In the genomic region with DNA sequence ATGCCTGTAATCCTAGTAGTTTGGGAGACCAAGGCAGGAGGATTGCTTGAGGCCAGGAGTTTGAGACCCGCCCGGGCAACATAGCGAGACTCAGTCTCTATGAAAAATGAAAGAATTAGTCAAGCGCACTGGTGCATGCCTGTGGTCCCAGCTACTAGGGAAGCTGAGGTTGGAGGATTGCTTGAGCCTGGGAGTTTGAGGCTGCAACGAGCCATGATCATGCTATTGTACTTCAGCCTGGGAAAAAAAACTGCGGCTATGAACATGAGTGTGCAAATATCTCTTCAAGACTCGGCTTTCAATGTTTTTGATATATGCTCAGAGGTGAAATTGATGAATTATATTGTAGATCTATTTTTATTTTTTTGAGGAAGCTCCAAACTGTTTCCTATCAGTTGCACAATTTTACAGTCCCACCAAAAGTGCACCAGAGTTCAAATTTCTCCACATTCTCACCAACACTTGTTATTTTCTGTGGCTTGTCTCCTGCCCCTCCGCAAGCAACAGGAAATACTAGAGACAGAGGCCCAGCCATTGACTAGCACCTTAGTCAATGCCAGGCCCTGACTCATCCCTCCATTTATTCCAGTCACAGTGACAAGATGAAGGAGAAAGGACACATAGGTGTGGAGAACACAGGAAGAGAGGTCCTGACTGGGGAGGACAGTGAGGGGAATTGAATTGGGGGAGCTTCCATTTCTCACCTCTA, we compare ENCODE assay signal across 17 cellular contexts. TPM values are rescaled to one million over a fixed set of nuclear protein-coding genes. Genes with fewer than 3 reads are reported as not detected.
DNase-seq lines count a peak whose midpoint lies in the region; ATAC-seq and TF ChIP-seq lines count a peak whose summit lies in the region.
"Had no signal": no experiment of that assay in that cellular context is flagged by ENCODE, and none has a peak within 500 bp of the region (broad histone marks: within the 10 kb centered on the region; RNA-seq: fewer than 3 reads in every experiment).

No MANE protein-coding gene starts in this region.

- no peak for TF ChIP-seq EP300 in ovary (IDR thresholded peaks at IDR 0.05)

- no peak overlapping the region for H2AFZ ChIP-seq in ACC112 (ENCODE audit: low read length, unreplicated experiment)

- H3K27ac ChIP-seq in ACC112 (ENCODE audit: low read depth, low read length): peak overlapping the region; percentile 98
- peak overlapping the region; percentile 82 for H3K27ac ChIP-seq in RWPE1
- no peak overlapping the region for H3K27ac ChIP-seq in ovary
- H3K27ac ChIP-seq: uterus had no signal

- peaks cover 5% of the 10 kb centered on the region for H3K79me2 ChIP-seq in ACC112 (ENCODE audit: control insufficient read depth, insufficient read depth, low read length, unreplicated experiment)

- peak; percentile 24 for DNase-seq in GM04504 (ENCODE audit: low read depth)
- peak; percentile 17 for DNase-seq in RWPE1 (ENCODE audit: low spot score)
- peak; percentile 81 for DNase-seq in iris pigment epithelial cell (ENCODE audit: low read depth)
- DNase-seq in cardiac septum (ENCODE audit: low spot score): no peak
- DNase-seq in ovary: no peak
- DNase-seq in OCI-M2 (lab: John Stamatoyannopoulos, UW; ENCODE audit: unreplicated experiment): no peak
- DNase-seq: activated T-cell treated with anti-CD3 and anti-CD28 coated beads, Interleukin-2, amount 50 U/mL, for 4 hours; AML-193; amniotic stem cell; NCI-H2107; retina; stimulated activated CD4-positive, alpha-beta T cell treated with anti-CD3 and anti-CD28 coated beads, Interleukin-2, amount 100 ng/mL, for 48 hours; T-helper 1 cell; uterus had no signal

- no peaks in the 10 kb centered on the region for H3K27me3 ChIP-seq in ACC112 (ENCODE audit: insufficient read depth, low read length)
- no peaks in the 10 kb centered on the region for H3K27me3 ChIP-seq in ovary
- H3K27me3 ChIP-seq: uterus had no signal

- POLR2A ChIA-PET in RWPE1 (lab: Yijun Ruan, JAX; ENCODE audit: low non-redundant PET): no interaction called here

- H3K4me3 ChIP-seq in ACC112 (ENCODE audit: low read depth, low read length) (no peak overlapping the region), ovary (no peak overlapping the region)
- H3K4me3 ChIP-seq: uterus had no signal

- no peaks in the 10 kb centered on the region for H3K9me3 ChIP-seq in ovary
- H3K9me3 ChIP-seq: uterus had no signal

- CTCF ChIA-PET in RWPE1 (lab: Yijun Ruan, JAX): interaction anchor here (0.6 kb wide), 1 partner anchor 612 kb away, joined by 3 read pairs; no protein-coding TSS in a partner anchor

- ATAC-seq in GM18498 (IDR thresholded peaks at IDR 0.05; ENCODE audit: unreplicated experiment): no peak
- ATAC-seq: stimulated activated memory B cell treated with anti-CD40 and anti-IgM and Interleukin-4, amounts not matched to agents 10 μg/mL and 1 μg/mL and 100 μg/mL, for 72 hours had no signal

- 86 to 93% (median 92%) methylated on average over 8 of the region's 8 CpGs for WGBS in ovary, 3 donors

- peaks cover 32% of the 10 kb centered on the region for H3K4me1 ChIP-seq in ACC112 (ENCODE audit: control insufficient read depth, insufficient read depth, low read length, unreplicated experiment)
- no peaks in the 10 kb centered on the region for H3K4me1 ChIP-seq in ovary (ENCODE audit: insufficient read depth)
- H3K4me1 ChIP-seq: uterus had no signal

- intact Hi-C loops in cardiac septum (cut with DNase I): no loop called here
- intact Hi-C loops in ovary (cut with DNase I): loop anchor here in 1 of 4 donors (10.0 kb wide), 1 partner anchor 59 kb away; no protein-coding TSS in a partner anchor

- H3K36me3 ChIP-seq in ACC112 (ENCODE audit: insufficient read depth, low read length) (no peaks in the 10 kb centered on the region), ovary (no peaks in the 10 kb centered on the region)
- H3K36me3 ChIP-seq: uterus had no signal

- TF ChIP-seq POLR2A in ovary (IDR thresholded peaks at IDR 0.05): no peak

- no peak for TF ChIP-seq CTCF in RWPE1 (conservative IDR thresholded peaks at IDR 0.05; ENCODE audit: low read depth)
- TF ChIP-seq CTCF in ovary (IDR thresholded peaks at IDR 0.05): no peak

RNA-seq across cellular contexts. Expression of a gene that starts 33.1 kb away (rescaled TPM):
- total RNA-seq in cardiac septum (15.4 TPM), ovary (10 to 100 TPM in 1 of 7 donors, 1 to 10 TPM in 6; 2.9 to 11.3 (median 8.2) TPM)
- 1 to 10 TPM; 3.5 to 7.8 TPM for polyA plus RNA-seq in ovary

RNA-seq across cellular contexts. Expression of a gene that starts 44.9 kb away (rescaled TPM):
- 69.9 TPM for total RNA-seq in cardiac septum
- 10 to 100 TPM; 24.9 to 76.9 (median 66.4) TPM for total RNA-seq in ovary
- polyA plus RNA-seq in ovary: 10 to 100 TPM; 34.8 to 56.5 TPM

Comparison
In these comparisons a context has a peak if more than half of its experiments do, and no peak if none do; other contexts are left out.
1. H3K27ac ChIP-seq: peak in ACC112 (single experiment) and RWPE1 (single experiment); none in ovary (0 of 2).
2. DNase-seq: peak in GM04504 (single experiment), RWPE1 (single experiment) and iris pigment epithelial cell (single experiment); none in cardiac septum (single experiment), ovary (0 of 5) and OCI-M2 (single experiment).